17 cellular contexts compared by ENCODE assay signal in the genomic region with DNA sequence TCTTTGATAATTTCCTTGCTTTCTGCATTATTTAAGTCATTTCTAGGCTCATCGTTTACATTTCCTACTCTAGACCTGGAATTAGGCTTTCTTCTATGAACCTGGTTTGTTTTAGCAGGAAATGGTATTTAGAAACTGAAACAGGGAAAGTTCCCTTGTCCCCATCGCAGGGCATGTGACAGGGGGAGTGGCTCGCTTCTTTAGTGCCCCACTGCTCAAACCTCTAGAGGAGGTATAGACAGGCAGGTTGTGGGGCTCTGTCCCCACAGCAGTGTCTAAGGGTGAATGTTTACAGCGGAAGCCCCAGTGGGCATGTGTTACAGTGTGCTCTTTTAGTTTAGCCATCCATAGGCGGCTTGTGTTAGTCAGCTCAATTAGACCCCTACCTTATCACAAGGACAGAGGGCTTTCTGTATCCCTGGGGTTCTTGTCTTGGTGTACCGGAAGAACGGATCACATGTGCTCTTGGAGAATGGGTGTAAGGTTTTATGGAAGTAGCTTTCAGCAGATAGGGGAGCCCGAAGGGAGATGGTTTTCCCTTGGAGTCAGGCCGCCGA.
"Had no signal": no experiment of that assay in that cellular context is flagged by ENCODE, and none has a peak within 500 bp of the region (broad histone marks: within the 10 kb centered on the region; RNA-seq: fewer than 3 reads in every experiment).

No MANE protein-coding gene starts in this region.

- H3K27ac Mint-ChIP-seq: activated naive CD4-positive, alpha-beta T cell treated with anti-CD3 and anti-CD28 coated beads, Interleukin-2, amount 50 U/mL, for 24 hours; activated T-helper 2 cell treated with anti-CD3 and anti-CD28 coated beads, Interferon-gamma antibody, Interleukin-2, Interleukin-4, amounts not matched to agents 10 μg/mL and 5 μg/mL and 100 μg/mL, durations not matched to agents 14 hours and 24 hours and 36 hours; brain; endodermal cell; neural progenitor cell had no signal

- H3K4me2 ChIP-seq: neural progenitor cell had no signal

- H3K4me3 Mint-ChIP-seq: activated naive CD4-positive, alpha-beta T cell treated with anti-CD3 and anti-CD28 coated beads, Interleukin-2, amount 50 U/mL, for 24 hours; brain; central memory CD8-positive, alpha-beta T cell; endodermal cell; neural progenitor cell had no signal

- H3K27me3 ChIP-seq: neural progenitor cell, ovary, stomach, uterus had no signal

- H3K4me1 ChIP-seq: neural progenitor cell, stomach, uterus had no signal

- H3K9ac ChIP-seq: neural progenitor cell had no signal

- H3K9me3 Mint-ChIP-seq: activated naive CD4-positive, alpha-beta T cell treated with anti-CD3 and anti-CD28 coated beads, Interleukin-2, amount 50 U/mL, for 24 hours; activated T-helper 2 cell treated with anti-CD3 and anti-CD28 coated beads, Interferon-gamma antibody, Interleukin-2, Interleukin-4, amounts not matched to agents 10 μg/mL and 5 μg/mL and 100 μg/mL, durations not matched to agents 14 hours and 24 hours and 36 hours; central memory CD8-positive, alpha-beta T cell; endodermal cell; neural progenitor cell had no signal

- ATAC-seq: activated CD4-positive, CD25-positive, alpha-beta regulatory T cell treated with anti-CD3 and anti-CD28 coated beads, Interleukin-2, amount 50 U/mL, for 24 hours; left ventricle myocardium superior had no signal

- H3K27me3 Mint-ChIP-seq: activated naive CD4-positive, alpha-beta T cell treated with anti-CD3 and anti-CD28 coated beads, Interleukin-2, amount 50 U/mL, for 24 hours; brain; central memory CD8-positive, alpha-beta T cell had no signal

- H3K36me3 ChIP-seq: ovary, uterus had no signal

- H3K27ac ChIP-seq: neural progenitor cell, ovary, stomach, uterus had no signal

- H3K4me3 ChIP-seq: neural progenitor cell, ovary, stomach, uterus had no signal

- H2AFZ ChIP-seq: neural progenitor cell had no signal

- H3K4me1 Mint-ChIP-seq: brain; central memory CD8-positive, alpha-beta T cell; endodermal cell; neural progenitor cell had no signal

- DNase-seq: activated T-cell treated with anti-CD3 and anti-CD28 coated beads for 4 hours; amygdala; endodermal cell; erythroblast; kidney; left ventricle myocardium superior; ovary; stimulated activated CD4-positive, alpha-beta T cell treated with anti-CD3 and anti-CD28 coated beads, Interleukin-4, amount 100 ng/mL, for 1 hour; stimulated activated CD8-positive, alpha-beta memory T cell treated with anti-CD3 and anti-CD28 coated beads, Interleukin-4, amount 100 ng/mL, for 48 hours; stomach; uterus had no signal

- H3K9me3 ChIP-seq: ovary, stomach, uterus had no signal
